In genomic region chr1:169312084-169312954, GRCh38 we compare ENCODE assay signal across 9 cellular contexts. TPM values are rescaled to one million over a fixed set of nuclear protein-coding genes. Genes with fewer than 3 reads are reported as not detected.
DNase-seq lines count a peak whose midpoint lies in the region; ATAC-seq and TF ChIP-seq lines count a peak whose summit lies in the region.
"Had no signal": no experiment of that assay in that cellular context is flagged by ENCODE, and none has a peak within 500 bp of the region (broad histone marks: within the 10 kb centered on the region; RNA-seq: fewer than 3 reads in every experiment).

No MANE protein-coding gene starts in this region.

- no peaks in the 10 kb centered on the region for H3K4me1 ChIP-seq in esophagus squamous epithelium

- intact Hi-C loops in esophagus squamous epithelium (cut with DNase I), result no loop called here

- peak overlapping the region; percentile 19 for H3K27ac Mint-ChIP-seq in WTC11

- no peak for TF ChIP-seq POLR2A in esophagus squamous epithelium (IDR thresholded peaks at IDR 0.05)

- WGBS in esophagus squamous epithelium, 2 donors, result 66 to 73% methylated on average over 5 of the region's 5 CpGs

- ATAC-seq in WTC11 (no peak), esophagus mucosa (peak; percentile 77)

- POLR2A ChIA-PET in WTC11 (lab: Charles Lee), result no interaction called here

- H3K27me3 ChIP-seq in esophagus squamous epithelium, result no peaks in the 10 kb centered on the region

- peaks cover 3% of the 10 kb centered on the region; the same call in 1 of the 2 replicates for H3K9me3 Mint-ChIP-seq in WTC11
- H3K9me3 Mint-ChIP-seq: neural crest cell had no signal

- H3K9me3 ChIP-seq in esophagus squamous epithelium, result no peaks in the 10 kb centered on the region

- H3K36me3 ChIP-seq in esophagus squamous epithelium, result peaks cover 0 to 2% (median 0%) of the 10 kb centered on the region in 3 donors

- DNase-seq in ELR (ENCODE audit: low read depth) (peak; percentile 97), HT1080 (ENCODE audit: low read depth) (peak; percentile 98), WTC11 (ENCODE audit: low spot score) (no peak), esophagus squamous epithelium (lab: John Stamatoyannopoulos, UW) (no peak), occipital lobe (lab: John Stamatoyannopoulos, UW) (no peak), NCI-H345 (lab: John Stamatoyannopoulos, UW) (no peak)
- peak; percentile 10 to 39 for DNase-seq in stimulated activated CD8-positive, alpha-beta memory T cell treated with anti-CD3 and anti-CD28 coated beads, Interleukin-7, amount 100 ng/mL, for 48 hours (ENCODE audit: extremely low read depth in 1 of 2, low read depth in 1 of 2)

- H3K4me1 Mint-ChIP-seq in WTC11, result peaks cover 14% of the 10 kb centered on the region

- no peak overlapping the region for H3K27ac ChIP-seq in esophagus squamous epithelium

- no peaks in the 10 kb centered on the region for H3K27me3 Mint-ChIP-seq in WTC11 (ENCODE audit: low read depth)

- peaks cover 2% of the 10 kb centered on the region; the same call in 1 of the 2 replicates for H3K36me3 Mint-ChIP-seq in WTC11

- CTCF ChIA-PET in WTC11 (lab: Charles Lee), result no interaction called here

- TF ChIP-seq CTCF in WTC11 (IDR thresholded peaks at IDR 0.05) (no peak), esophagus squamous epithelium (IDR thresholded peaks at IDR 0.05) (no peak)

- H3K4me3 ChIP-seq in esophagus squamous epithelium, result no peak overlapping the region

- no peak overlapping the region for H3K4me3 Mint-ChIP-seq in WTC11
- H3K4me3 Mint-ChIP-seq: neural crest cell had no signal

TF ChIP-seq in WTC11, 78 proteins besides CTCF, POLR2A, EP300 and RAD21:
- TF ChIP-seq NR1H2 (CRISPR knock-in tag; IDR thresholded peaks at IDR 0.05), result no peak
- TF ChIP-seq IRF2 (CRISPR knock-in tag; IDR thresholded peaks at IDR 0.05; ENCODE audit: borderline replicate concordance, low read depth), result no peak
- TF ChIP-seq CBFB (CRISPR knock-in tag; IDR thresholded peaks at IDR 0.05; ENCODE audit: low read depth), result no peak
- no peak for TF ChIP-seq CREM (CRISPR knock-in tag; IDR thresholded peaks at IDR 0.05)
- no peak for TF ChIP-seq SOX15 (CRISPR knock-in tag; IDR thresholded peaks at IDR 0.05)
- TF ChIP-seq ZNF263 (CRISPR knock-in tag; IDR thresholded peaks at IDR 0.05; ENCODE audit: low read depth), result no peak
- TF ChIP-seq NFATC4 (CRISPR knock-in tag; IDR thresholded peaks at IDR 0.05), result no peak
- no peak for TF ChIP-seq ATF2 (CRISPR knock-in tag; IDR thresholded peaks at IDR 0.05; ENCODE audit: borderline replicate concordance, low read depth)
- TF ChIP-seq TCF7 (CRISPR knock-in tag; IDR thresholded peaks at IDR 0.05; ENCODE audit: low read depth), result no peak
- TF ChIP-seq ZNF219 (CRISPR knock-in tag; IDR thresholded peaks at IDR 0.05; ENCODE audit: borderline replicate concordance), result no peak
- no peak for TF ChIP-seq PREB (CRISPR knock-in tag; IDR thresholded peaks at IDR 0.05; ENCODE audit: borderline replicate concordance)
- no peak for TF ChIP-seq ZNF232 (CRISPR knock-in tag; IDR thresholded peaks at IDR 0.05)
- TF ChIP-seq PRRX2 (CRISPR knock-in tag; IDR thresholded peaks at IDR 0.05), result no peak

RNA-seq across cellular contexts. Expression of gene NME7, which starts 55.3 kb away (rescaled TPM):
- total RNA-seq in HT1080 (2014; rRNA removed; shearing (Covaris generic)), result 21.0 and 30.0 TPM in 2 replicates
- polyA plus RNA-seq in HT1080 (2015; cell fraction: cytosol; rRNA removed), result 60.7 and 82.9 TPM in 2 replicates
- 44.1 and 81.8 TPM in 2 replicates for polyA plus RNA-seq in HT1080 (2015; cell fraction: nucleus; rRNA removed)
- total RNA-seq in WTC11 (2021) (13.8 to 20.3 TPM (median 18.8 TPM) in 3 replicates), esophagus mucosa (13.5 TPM), esophagus squamous epithelium (10 to 100 TPM in 1 of 4 donors, 1 to 10 TPM in 3; 5.7 to 10.7 (median 7.4) TPM), occipital lobe (40.9 TPM)

RNA-seq across cellular contexts. Expression of gene BLZF1, which starts 55.7 kb away (rescaled TPM):
- 26.4 and 31.3 TPM in 2 replicates for total RNA-seq in HT1080 (2014; rRNA removed; shearing (Covaris generic))
- 31.5 and 35.8 TPM in 2 replicates for polyA plus RNA-seq in HT1080 (2015; cell fraction: cytosol; rRNA removed)
- polyA plus RNA-seq in HT1080 (2015; cell fraction: nucleus; rRNA removed), result 59.9 and 66.9 TPM in 2 replicates
- total RNA-seq in WTC11 (2021), result 8.3 to 10.8 TPM (median 9.2 TPM) in 3 replicates
- 28.9 TPM for total RNA-seq in esophagus mucosa
- total RNA-seq in esophagus squamous epithelium, result 10 to 100 TPM; 25.7 to 44.6 (median 37.7) TPM
- total RNA-seq in occipital lobe, result 37.3 TPM

Comparison
In these comparisons a context has a peak if more than half of its experiments do, and no peak if none do; other contexts are left out.
1. DNase-seq: peak in ELR (single experiment), HT1080 (single experiment) and stimulated activated CD8-positive, alpha-beta memory T cell treated with anti-CD3 and anti-CD28 coated beads, Interleukin-7, amount 100 ng/mL, for 48 hours (2 of 2); none in WTC11 (single experiment), esophagus squamous epithelium (single experiment), occipital lobe (single experiment) and NCI-H345 (single experiment).